In genomic region chr9:15333376-15333881, GRCh38 we compare ENCODE assay signal across 1 cellular context.
TF ChIP-seq lines count a peak whose summit lies in the region.

No MANE protein-coding gene starts in this region.

TF ChIP-seq in HepG2, 621 proteins besides CTCF, POLR2A, EP300 and RAD21 (continued from another document and continues in another):
- peak; percentile 60 for TF ChIP-seq RARA (CRISPR knock-in tag; IDR thresholded peaks at IDR 0.05)
- peak; percentile 85; the same call in 1 of the 2 replicates for TF ChIP-seq HNF4G (IDR thresholded peaks at IDR 0.05; ENCODE audit: borderline replicate concordance, low read depth, low read length)
- no peak for TF ChIP-seq HNF4G (CRISPR knock-in tag; IDR thresholded peaks at IDR 0.05; ENCODE audit: borderline replicate concordance, low read depth)
- TF ChIP-seq ZFP1 (CRISPR knock-in tag; IDR thresholded peaks at IDR 0.05) = peak; percentile 47; the same call in 1 of the 2 replicates
- TF ChIP-seq TGIF2 (CRISPR knock-in tag; IDR thresholded peaks at IDR 0.05) = no peak
- no peak for TF ChIP-seq FOXM1 (CRISPR knock-in tag; IDR thresholded peaks at IDR 0.05)
- TF ChIP-seq, protein P1, sequence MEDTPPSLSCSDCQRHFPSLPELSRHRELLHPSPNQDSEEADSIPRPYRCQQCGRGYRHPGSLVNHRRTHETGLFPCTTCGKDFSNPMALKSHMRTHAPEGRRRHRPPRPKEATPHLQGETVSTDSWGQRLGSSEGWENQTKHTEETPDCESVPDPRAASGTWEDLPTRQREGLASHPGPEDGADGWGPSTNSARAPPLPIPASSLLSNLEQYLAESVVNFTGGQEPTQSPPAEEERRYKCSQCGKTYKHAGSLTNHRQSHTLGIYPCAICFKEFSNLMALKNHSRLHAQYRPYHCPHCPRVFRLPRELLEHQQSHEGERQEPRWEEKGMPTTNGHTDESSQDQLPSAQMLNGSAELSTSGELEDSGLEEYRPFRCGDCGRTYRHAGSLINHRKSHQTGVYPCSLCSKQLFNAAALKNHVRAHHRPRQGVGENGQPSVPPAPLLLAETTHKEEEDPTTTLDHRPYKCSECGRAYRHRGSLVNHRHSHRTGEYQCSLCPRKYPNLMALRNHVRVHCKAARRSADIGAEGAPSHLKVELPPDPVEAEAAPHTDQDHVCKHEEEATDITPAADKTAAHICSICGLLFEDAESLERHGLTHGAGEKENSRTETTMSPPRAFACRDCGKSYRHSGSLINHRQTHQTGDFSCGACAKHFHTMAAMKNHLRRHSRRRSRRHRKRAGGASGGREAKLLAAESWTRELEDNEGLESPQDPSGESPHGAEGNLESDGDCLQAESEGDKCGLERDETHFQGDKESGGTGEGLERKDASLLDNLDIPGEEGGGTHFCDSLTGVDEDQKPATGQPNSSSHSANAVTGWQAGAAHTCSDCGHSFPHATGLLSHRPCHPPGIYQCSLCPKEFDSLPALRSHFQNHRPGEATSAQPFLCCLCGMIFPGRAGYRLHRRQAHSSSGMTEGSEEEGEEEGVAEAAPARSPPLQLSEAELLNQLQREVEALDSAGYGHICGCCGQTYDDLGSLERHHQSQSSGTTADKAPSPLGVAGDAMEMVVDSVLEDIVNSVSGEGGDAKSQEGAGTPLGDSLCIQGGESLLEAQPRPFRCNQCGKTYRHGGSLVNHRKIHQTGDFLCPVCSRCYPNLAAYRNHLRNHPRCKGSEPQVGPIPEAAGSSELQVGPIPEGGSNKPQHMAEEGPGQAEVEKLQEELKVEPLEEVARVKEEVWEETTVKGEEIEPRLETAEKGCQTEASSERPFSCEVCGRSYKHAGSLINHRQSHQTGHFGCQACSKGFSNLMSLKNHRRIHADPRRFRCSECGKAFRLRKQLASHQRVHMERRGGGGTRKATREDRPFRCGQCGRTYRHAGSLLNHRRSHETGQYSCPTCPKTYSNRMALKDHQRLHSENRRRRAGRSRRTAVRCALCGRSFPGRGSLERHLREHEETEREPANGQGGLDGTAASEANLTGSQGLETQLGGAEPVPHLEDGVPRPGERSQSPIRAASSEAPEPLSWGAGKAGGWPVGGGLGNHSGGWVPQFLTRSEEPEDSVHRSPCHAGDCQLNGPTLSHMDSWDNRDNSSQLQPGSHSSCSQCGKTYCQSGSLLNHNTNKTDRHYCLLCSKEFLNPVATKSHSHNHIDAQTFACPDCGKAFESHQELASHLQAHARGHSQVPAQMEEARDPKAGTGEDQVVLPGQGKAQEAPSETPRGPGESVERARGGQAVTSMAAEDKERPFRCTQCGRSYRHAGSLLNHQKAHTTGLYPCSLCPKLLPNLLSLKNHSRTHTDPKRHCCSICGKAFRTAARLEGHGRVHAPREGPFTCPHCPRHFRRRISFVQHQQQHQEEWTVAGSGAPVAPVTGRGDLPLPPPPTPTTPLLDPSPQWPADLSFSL (CRISPR knock-in tag; IDR thresholded peaks at IDR 0.05) = no peak
- peak; percentile 66; the same call in 1 of the 2 replicates for TF ChIP-seq HMG20A (CRISPR knock-in tag; IDR thresholded peaks at IDR 0.05; ENCODE audit: borderline replicate concordance)
- peak; percentile 81 for TF ChIP-seq SOX5 (CRISPR knock-in tag; IDR thresholded peaks at IDR 0.05; ENCODE audit: borderline replicate concordance)
- no peak for TF ChIP-seq NRL (CRISPR knock-in tag; IDR thresholded peaks at IDR 0.05; ENCODE audit: borderline replicate concordance)
- no peak for TF ChIP-seq ZNF326 (CRISPR knock-in tag; IDR thresholded peaks at IDR 0.05; ENCODE audit: borderline replicate concordance)
- TF ChIP-seq, protein P2, sequence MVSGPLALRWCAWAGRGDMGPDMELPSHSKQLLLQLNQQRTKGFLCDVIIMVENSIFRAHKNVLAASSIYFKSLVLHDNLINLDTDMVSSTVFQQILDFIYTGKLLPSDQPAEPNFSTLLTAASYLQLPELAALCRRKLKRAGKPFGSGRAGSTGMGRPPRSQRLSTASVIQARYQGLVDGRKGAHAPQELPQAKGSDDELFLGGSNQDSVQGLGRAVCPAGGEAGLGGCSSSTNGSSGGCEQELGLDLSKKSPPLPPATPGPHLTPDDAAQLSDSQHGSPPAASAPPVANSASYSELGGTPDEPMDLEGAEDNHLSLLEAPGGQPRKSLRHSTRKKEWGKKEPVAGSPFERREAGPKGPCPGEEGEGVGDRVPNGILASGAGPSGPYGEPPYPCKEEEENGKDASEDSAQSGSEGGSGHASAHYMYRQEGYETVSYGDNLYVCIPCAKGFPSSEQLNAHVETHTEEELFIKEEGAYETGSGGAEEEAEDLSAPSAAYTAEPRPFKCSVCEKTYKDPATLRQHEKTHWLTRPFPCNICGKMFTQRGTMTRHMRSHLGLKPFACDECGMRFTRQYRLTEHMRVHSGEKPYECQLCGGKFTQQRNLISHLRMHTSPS (CRISPR knock-in tag; IDR thresholded peaks at IDR 0.05; ENCODE audit: low read depth) = no peak
- TF ChIP-seq, protein P3, sequence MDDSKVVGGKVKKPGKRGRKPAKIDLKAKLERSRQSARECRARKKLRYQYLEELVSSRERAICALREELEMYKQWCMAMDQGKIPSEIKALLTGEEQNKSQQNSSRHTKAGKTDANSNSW (CRISPR knock-in tag; IDR thresholded peaks at IDR 0.05; ENCODE audit: borderline replicate concordance) = no peak
- TF ChIP-seq ZNF841 (CRISPR knock-in tag; IDR thresholded peaks at IDR 0.05; ENCODE audit: borderline replicate concordance) = no peak
- TF ChIP-seq, protein P4, sequence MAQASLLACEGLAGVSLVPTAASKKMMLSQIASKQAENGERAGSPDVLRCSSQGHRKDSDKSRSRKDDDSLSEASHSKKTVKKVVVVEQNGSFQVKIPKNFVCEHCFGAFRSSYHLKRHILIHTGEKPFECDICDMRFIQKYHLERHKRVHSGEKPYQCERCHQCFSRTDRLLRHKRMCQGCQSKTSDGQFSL (CRISPR knock-in tag; IDR thresholded peaks at IDR 0.05) = no peak
- TF ChIP-seq ZNF572 (CRISPR knock-in tag; IDR thresholded peaks at IDR 0.05) = no peak
- 0 out of 2 replicates have a peak, but pooled peaks have one; percentile 16 for TF ChIP-seq DPF2 (CRISPR knock-in tag; IDR thresholded peaks at IDR 0.05; ENCODE audit: borderline replicate concordance, low read depth)
- TF ChIP-seq, protein P5, sequence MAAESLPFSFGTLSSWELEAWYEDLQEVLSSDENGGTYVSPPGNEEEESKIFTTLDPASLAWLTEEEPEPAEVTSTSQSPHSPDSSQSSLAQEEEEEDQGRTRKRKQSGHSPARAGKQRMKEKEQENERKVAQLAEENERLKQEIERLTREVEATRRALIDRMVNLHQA (CRISPR knock-in tag; IDR thresholded peaks at IDR 0.05) = no peak
- no peak for TF ChIP-seq KLF15 (CRISPR knock-in tag; IDR thresholded peaks at IDR 0.05; ENCODE audit: borderline replicate concordance)
- TF ChIP-seq MEIS2 (CRISPR knock-in tag; IDR thresholded peaks at IDR 0.05) = no peak
- TF ChIP-seq NR2F1 (CRISPR knock-in tag; IDR thresholded peaks at IDR 0.05) = no peak
- TF ChIP-seq EEA1 (CRISPR knock-in tag; IDR thresholded peaks at IDR 0.05; ENCODE audit: borderline replicate concordance) = no peak
- no peak for TF ChIP-seq ZMYM3 (CRISPR knock-in tag; IDR thresholded peaks at IDR 0.05)
- TF ChIP-seq SAFB2 (CRISPR knock-in tag; IDR thresholded peaks at IDR 0.05; ENCODE audit: borderline replicate concordance, low read depth) = no peak
- TF ChIP-seq RNF219 (CRISPR knock-in tag; IDR thresholded peaks at IDR 0.05) = no peak
- TF ChIP-seq ERF (CRISPR knock-in tag; IDR thresholded peaks at IDR 0.05) = peak; percentile 69
- no peak for TF ChIP-seq KMT2B (CRISPR knock-in tag; IDR thresholded peaks at IDR 0.05)
- no peak for TF ChIP-seq JUND (CRISPR knock-in tag; IDR thresholded peaks at IDR 0.05)
- TF ChIP-seq, protein P6, sequence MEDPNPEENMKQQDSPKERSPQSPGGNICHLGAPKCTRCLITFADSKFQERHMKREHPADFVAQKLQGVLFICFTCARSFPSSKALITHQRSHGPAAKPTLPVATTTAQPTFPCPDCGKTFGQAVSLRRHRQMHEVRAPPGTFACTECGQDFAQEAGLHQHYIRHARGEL (CRISPR knock-in tag; IDR thresholded peaks at IDR 0.05) = no peak
- TF ChIP-seq SIX1 (CRISPR knock-in tag; IDR thresholded peaks at IDR 0.05; ENCODE audit: borderline replicate concordance) = peak; percentile 32; the same call in 1 of the 2 replicates
- TF ChIP-seq PCBP1 (IDR thresholded peaks at IDR 0.05; ENCODE audit: borderline replicate concordance, low read depth, low read length) = no peak
- TF ChIP-seq, protein P7, sequence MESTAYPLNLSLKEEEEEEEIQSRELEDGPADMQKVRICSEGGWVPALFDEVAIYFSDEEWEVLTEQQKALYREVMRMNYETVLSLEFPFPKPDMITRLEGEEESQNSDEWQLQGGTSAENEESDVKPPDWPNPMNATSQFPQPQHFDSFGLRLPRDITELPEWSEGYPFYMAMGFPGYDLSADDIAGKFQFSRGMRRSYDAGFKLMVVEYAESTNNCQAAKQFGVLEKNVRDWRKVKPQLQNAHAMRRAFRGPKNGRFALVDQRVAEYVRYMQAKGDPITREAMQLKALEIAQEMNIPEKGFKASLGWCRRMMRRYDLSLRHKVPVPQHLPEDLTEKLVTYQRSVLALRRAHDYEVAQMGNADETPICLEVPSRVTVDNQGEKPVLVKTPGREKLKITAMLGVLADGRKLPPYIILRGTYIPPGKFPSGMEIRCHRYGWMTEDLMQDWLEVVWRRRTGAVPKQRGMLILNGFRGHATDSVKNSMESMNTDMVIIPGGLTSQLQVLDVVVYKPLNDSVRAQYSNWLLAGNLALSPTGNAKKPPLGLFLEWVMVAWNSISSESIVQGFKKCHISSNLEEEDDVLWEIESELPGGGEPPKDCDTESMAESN (CRISPR knock-in tag; conservative IDR thresholded peaks at IDR 0.05) = 0 out of 2 replicates have a peak, but pooled peaks have one; percentile 25
- TF ChIP-seq HES4 (CRISPR knock-in tag; IDR thresholded peaks at IDR 0.05; ENCODE audit: borderline replicate concordance) = no peak
- TF ChIP-seq, protein P8, sequence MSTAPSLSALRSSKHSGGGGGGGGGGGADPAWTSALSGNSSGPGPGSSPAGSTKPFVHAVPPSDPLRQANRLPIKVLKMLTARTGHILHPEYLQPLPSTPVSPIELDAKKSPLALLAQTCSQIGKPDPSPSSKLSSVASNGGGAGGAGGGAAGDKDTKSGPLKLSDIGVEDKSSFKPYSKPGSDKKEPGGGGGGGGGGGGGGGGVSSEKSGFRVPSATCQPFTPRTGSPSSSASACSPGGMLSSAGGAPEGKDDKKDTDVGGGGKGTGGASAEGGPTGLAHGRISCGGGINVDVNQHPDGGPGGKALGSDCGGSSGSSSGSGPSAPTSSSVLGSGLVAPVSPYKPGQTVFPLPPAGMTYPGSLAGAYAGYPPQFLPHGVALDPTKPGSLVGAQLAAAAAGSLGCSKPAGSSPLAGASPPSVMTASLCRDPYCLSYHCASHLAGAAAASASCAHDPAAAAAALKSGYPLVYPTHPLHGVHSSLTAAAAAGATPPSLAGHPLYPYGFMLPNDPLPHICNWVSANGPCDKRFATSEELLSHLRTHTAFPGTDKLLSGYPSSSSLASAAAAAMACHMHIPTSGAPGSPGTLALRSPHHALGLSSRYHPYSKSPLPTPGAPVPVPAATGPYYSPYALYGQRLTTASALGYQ (CRISPR knock-in tag; IDR thresholded peaks at IDR 0.05) = 0 out of 2 replicates have a peak, but pooled peaks have one; percentile 54
- no peak for TF ChIP-seq ZBTB20 (CRISPR knock-in tag; IDR thresholded peaks at IDR 0.05; ENCODE audit: borderline replicate concordance, low read depth)
- no peak for TF ChIP-seq ZEB1 (IDR thresholded peaks at IDR 0.05; ENCODE audit: insufficient replicate concordance, low read depth)
- TF ChIP-seq NR2F6 (IDR thresholded peaks at IDR 0.05) = 0 out of 2 replicates have a peak, but pooled peaks have one; percentile 20
- TF ChIP-seq NR2F6 (CRISPR knock-in tag; IDR thresholded peaks at IDR 0.05) = 0 out of 2 replicates have a peak, but pooled peaks have one; percentile 14
- TF ChIP-seq PHF8 (CRISPR knock-in tag; IDR thresholded peaks at IDR 0.05) = no peak
- TF ChIP-seq REPIN1 (CRISPR knock-in tag; IDR thresholded peaks at IDR 0.05; ENCODE audit: borderline replicate concordance, low read depth) = no peak
- no peak for TF ChIP-seq GTF2F1 (IDR thresholded peaks at IDR 0.05; ENCODE audit: low read length)
- TF ChIP-seq, protein P9, sequence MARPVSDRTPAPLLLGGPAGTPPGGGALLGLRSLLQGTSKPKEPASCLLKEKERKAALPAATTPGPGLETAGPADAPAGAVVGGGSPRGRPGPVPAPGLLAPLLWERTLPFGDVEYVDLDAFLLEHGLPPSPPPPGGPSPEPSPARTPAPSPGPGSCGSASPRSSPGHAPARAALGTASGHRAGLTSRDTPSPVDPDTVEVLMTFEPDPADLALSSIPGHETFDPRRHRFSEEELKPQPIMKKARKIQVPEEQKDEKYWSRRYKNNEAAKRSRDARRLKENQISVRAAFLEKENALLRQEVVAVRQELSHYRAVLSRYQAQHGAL (CRISPR knock-in tag; IDR thresholded peaks at IDR 0.05; ENCODE audit: not compliant biosample characterization) = no peak
- no peak for TF ChIP-seq TCF7L2 (IDR thresholded peaks at IDR 0.05; ENCODE audit: low read depth, low read length)
- no peak for TF ChIP-seq MXI1 (IDR thresholded peaks at IDR 0.05; ENCODE audit: borderline replicate concordance, low read depth, low read length)
- no peak for TF ChIP-seq FLYWCH1 (CRISPR knock-in tag; IDR thresholded peaks at IDR 0.05)
- TF ChIP-seq TMF1 (CRISPR knock-in tag; IDR thresholded peaks at IDR 0.05; ENCODE audit: low read depth) = no peak
